ENCODE assay signal across 8 cellular contexts in the genomic region with DNA sequence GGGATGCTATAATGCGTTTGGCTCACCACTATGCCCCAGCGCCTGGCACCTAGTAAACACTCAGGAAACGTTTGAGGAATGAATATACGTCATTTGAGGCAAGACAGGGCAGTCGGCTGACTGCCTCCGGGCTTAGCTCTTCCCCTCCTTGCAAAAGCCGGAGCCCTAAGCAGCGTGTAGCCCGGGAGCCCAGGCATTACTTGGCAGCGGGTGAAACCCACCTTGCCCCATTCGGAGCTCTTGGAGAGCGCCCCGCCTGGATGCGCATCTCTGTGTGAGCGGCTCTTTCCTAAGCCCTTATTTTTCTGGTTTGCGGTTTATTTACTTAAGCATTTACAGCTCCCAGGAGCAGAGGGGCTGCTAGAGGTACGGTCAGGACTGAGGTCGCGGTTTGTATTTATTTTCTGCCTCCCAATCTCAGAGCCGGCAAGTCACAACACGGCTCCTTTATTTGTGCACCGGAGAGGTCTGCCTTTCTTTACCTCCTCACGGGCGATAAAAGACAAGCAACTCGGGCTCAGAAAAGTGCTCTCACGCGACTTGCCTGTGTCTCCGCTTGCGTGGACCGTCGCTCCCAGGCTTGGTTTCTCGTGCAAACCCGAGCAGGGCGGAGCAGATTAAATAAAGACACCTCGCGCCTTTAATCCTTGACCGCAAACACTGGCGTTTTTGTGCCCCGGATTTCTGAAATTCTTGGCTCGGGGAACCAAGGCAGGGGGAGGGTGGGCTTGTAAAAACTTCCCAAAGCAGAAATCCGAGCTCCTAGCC. TPM values are rescaled to one million over a fixed set of nuclear protein-coding genes. Genes with fewer than 3 reads are reported as not detected.
DNase-seq lines count a peak whose midpoint lies in the region; ATAC-seq, FAIRE-seq and TF ChIP-seq lines count a peak whose summit lies in the region.

No MANE protein-coding gene starts in this region.

- H3K4me1 Mint-ChIP-seq in activated naive CD8-positive, alpha-beta T cell treated with anti-CD3 and anti-CD28 coated beads for 36 hours = peaks cover 36% of the 10 kb centered on the region
- peaks cover 25% of the 10 kb centered on the region for H3K4me1 Mint-ChIP-seq in osteocyte (ENCODE audit: unreplicated experiment)

- H3K4me1 ChIP-seq in cardiac muscle cell (ENCODE audit: low read depth) = peaks cover 22% of the 10 kb centered on the region

- DNase-seq in GDM1 (lab: John Stamatoyannopoulos, UW) (peak; percentile 46), HL-60 (ENCODE audit: low read depth in 1 of 2, low spot score in 1 of 2) (peak in 1 of 2 experiments; percentile 70), SK-N-DZ (ENCODE audit: low spot score) (peak; percentile 72), cardiac muscle cell (ENCODE audit: low read depth in 1 of 2, low spot score in 1 of 2) (peak; percentile 64 to 83), osteocyte (ENCODE audit: extremely low spot score, unreplicated experiment) (no peak), GM19239 (ENCODE audit: insufficient read length, low spot score) (no peak)
- DNase-seq in activated naive CD8-positive, alpha-beta T cell treated with anti-CD3 and anti-CD28 coated beads for 36 hours = peak; percentile 28

- H3K9me3 Mint-ChIP-seq in activated naive CD8-positive, alpha-beta T cell treated with anti-CD3 and anti-CD28 coated beads for 36 hours = no peaks in the 10 kb centered on the region
- H3K9me3 Mint-ChIP-seq in osteocyte (ENCODE audit: unreplicated experiment) = no peaks in the 10 kb centered on the region

- ATAC-seq in HG03097 (IDR thresholded peaks at IDR 0.05; ENCODE audit: low FRiP score, unreplicated experiment) = no peak

- no peaks in the 10 kb centered on the region for H3K9me3 ChIP-seq in cardiac muscle cell (ENCODE audit: low read depth)

- H3K27me3 Mint-ChIP-seq in activated naive CD8-positive, alpha-beta T cell treated with anti-CD3 and anti-CD28 coated beads for 36 hours = peaks cover 5% of the 10 kb centered on the region
- H3K27me3 Mint-ChIP-seq in osteocyte (ENCODE audit: unreplicated experiment) = peaks cover 29% of the 10 kb centered on the region

- peaks cover 20% of the 10 kb centered on the region for H3K36me3 Mint-ChIP-seq in activated naive CD8-positive, alpha-beta T cell treated with anti-CD3 and anti-CD28 coated beads for 36 hours
- H3K36me3 Mint-ChIP-seq in osteocyte (ENCODE audit: unreplicated experiment) = no peaks in the 10 kb centered on the region

- H3K4me3 ChIP-seq in HL-60 (replicated peaks; ENCODE audit: insufficient read depth, low read length) (peak overlapping the region; percentile 90), cardiac muscle cell (peak overlapping the region; percentile 98)

- no peak for FAIRE-seq in GM19239 (lab: Jason Lieb, UNC)

- H3K27ac ChIP-seq in HL-60 (replicated peaks) = peak overlapping the region; percentile 83
- peak overlapping the region; percentile 95 for H3K27ac ChIP-seq in cardiac muscle cell

- TF ChIP-seq CTCF in HL-60 (IDR thresholded peaks at IDR 0.05; ENCODE audit: insufficient read depth, low read length) (no peak), cardiac muscle cell (IDR thresholded peaks at IDR 0.05; ENCODE audit: low read depth, low read length) (peak; percentile 9), osteocyte (IDR thresholded peaks at IDR 0.05) (no peak)

- H3K27ac Mint-ChIP-seq in activated naive CD8-positive, alpha-beta T cell treated with anti-CD3 and anti-CD28 coated beads for 36 hours = peak overlapping the region; percentile 91
- H3K27ac Mint-ChIP-seq in osteocyte (ENCODE audit: unreplicated experiment) = peak overlapping the region; percentile 86

- H3K27me3 ChIP-seq in HL-60 (ENCODE audit: insufficient read depth, poor library complexity, severe bottlenecking) = no peaks in the 10 kb centered on the region
- peaks cover 5% of the 10 kb centered on the region for H3K27me3 ChIP-seq in cardiac muscle cell

- H3K4me3 Mint-ChIP-seq in activated naive CD8-positive, alpha-beta T cell treated with anti-CD3 and anti-CD28 coated beads for 36 hours = peak overlapping the region; percentile 95
- H3K4me3 Mint-ChIP-seq in osteocyte (ENCODE audit: unreplicated experiment) = peak overlapping the region; percentile 92

- no peaks in the 10 kb centered on the region for H3K36me3 ChIP-seq in cardiac muscle cell

RNA-seq across cellular contexts. Expression of a gene that starts 0.7 kb away (rescaled TPM):
- polyA plus RNA-seq in SK-N-DZ (2014; cell fraction: cytosol; rRNA removed) = 12.7 and 22.0 TPM in 2 replicates
- polyA plus RNA-seq in SK-N-DZ (2014; cell fraction: nucleus; rRNA removed) = 34.3 and 39.4 TPM in 2 replicates
- total RNA-seq in activated naive CD8-positive, alpha-beta T cell treated with anti-CD3 and anti-CD28 coated beads for 36 hours = 10 to 100 TPM; 58.4 to 59.5 TPM
- total RNA-seq in cardiac muscle cell = 20.2 and 28.8 TPM in 2 replicates
- 14.4 and 17.6 TPM in 2 replicates for polyA plus RNA-seq in cardiac muscle cell
- 26.3 and 34.3 TPM in 2 replicates for total RNA-seq in osteocyte

RNA-seq across cellular contexts. Expression of a gene that starts 25.4 kb away (rescaled TPM):
- 25.8 and 27.2 TPM in 2 replicates for polyA plus RNA-seq in SK-N-DZ (2014; cell fraction: cytosol; rRNA removed)
- 12.5 and 13.7 TPM in 2 replicates for polyA plus RNA-seq in SK-N-DZ (2014; cell fraction: nucleus; rRNA removed)
- total RNA-seq in activated naive CD8-positive, alpha-beta T cell treated with anti-CD3 and anti-CD28 coated beads for 36 hours = 1 to 10 TPM; 6.3 to 7.1 TPM
- total RNA-seq in cardiac muscle cell (29.9 and 37.7 TPM in 2 replicates), osteocyte (44.1 and 46.6 TPM in 2 replicates)
- polyA plus RNA-seq in cardiac muscle cell = 21.8 and 23.5 TPM in 2 replicates

Comparison
In these comparisons a context has a peak if more than half of its experiments do, and no peak if none do; other contexts are left out.
1. DNase-seq: peak in GDM1 (single experiment), SK-N-DZ (single experiment), activated naive CD8-positive, alpha-beta T cell treated with anti-CD3 and anti-CD28 coated beads for 36 hours (single experiment) and cardiac muscle cell (2 of 2); none in osteocyte (single experiment) and GM19239 (single experiment).